8 cellular contexts compared by ENCODE assay signal in genomic region chr3:27666708-27667107, GRCh38. TPM values are rescaled to one million over a fixed set of nuclear protein-coding genes. Genes with fewer than 3 reads are reported as not detected.
DNase-seq lines count a peak whose midpoint lies in the region; ATAC-seq, FAIRE-seq and TF ChIP-seq lines count a peak whose summit lies in the region.

No MANE protein-coding gene starts in this region.

- peak in 1 of 3 donors; percentile 23 for DNase-seq in CD4-positive, CD25-positive, alpha-beta regulatory T cell
- DNase-seq in NCI-H69 (lab: John Stamatoyannopoulos, UW): peak; percentile 52
- peak; percentile 97 for DNase-seq in cerebellar cortex (ENCODE audit: low spot score)
- peak; percentile 80 to 84 for DNase-seq in left lung
- DNase-seq in upper lobe of right lung: peak; percentile 84
- DNase-seq in stomach: no peak
- DNase-seq in GM19239 (ENCODE audit: insufficient read length, low spot score): no peak

- no peak for TF ChIP-seq POLR2A in stomach (IDR thresholded peaks at IDR 0.05)

- H3K36me3 ChIP-seq in CD4-positive, CD25-positive, alpha-beta regulatory T cell (ENCODE audit: control insufficient read depth, insufficient read depth, low read length): no peaks in the 10 kb centered on the region
- H3K36me3 ChIP-seq in left lung: no peaks in the 10 kb centered on the region
- H3K36me3 ChIP-seq in upper lobe of right lung: no peaks in the 10 kb centered on the region
- no peaks in the 10 kb centered on the region for H3K36me3 ChIP-seq in stomach

- no peak for FAIRE-seq in GM19239 (lab: Jason Lieb, UNC)

- H3K4me3 Mint-ChIP-seq in CD4-positive, CD25-positive, alpha-beta regulatory T cell: no peak overlapping the region

- no peak for TF ChIP-seq EP300 in stomach (IDR thresholded peaks at IDR 0.05)

- H3K36me3 Mint-ChIP-seq in CD4-positive, CD25-positive, alpha-beta regulatory T cell: no peaks in the 10 kb centered on the region

- TF ChIP-seq CTCF in left lung (IDR thresholded peaks at IDR 0.05) (no peak), upper lobe of right lung (IDR thresholded peaks at IDR 0.05) (no peak), stomach (IDR thresholded peaks at IDR 0.05) (no peak)

- intact Hi-C loops in left lung (cut with DNase I): no loop called here
- intact Hi-C loops in upper lobe of right lung (cut with DNase I): no loop called here
- intact Hi-C loops in stomach (cut with DNase I; ENCODE audit: low total_unique reads): no loop called here

- H3K27ac Mint-ChIP-seq in CD4-positive, CD25-positive, alpha-beta regulatory T cell: peak overlapping the region in 2 of 3 donors; percentile 53 to 79

- no peak overlapping the region for H3K4me3 ChIP-seq in CD4-positive, CD25-positive, alpha-beta regulatory T cell (ENCODE audit: low read depth, low read length)
- H3K4me3 ChIP-seq in left lung (no peak overlapping the region), upper lobe of right lung (no peak overlapping the region), stomach (no peak overlapping the region)

- no peaks in the 10 kb centered on the region for H3K9me3 ChIP-seq in CD4-positive, CD25-positive, alpha-beta regulatory T cell (ENCODE audit: control insufficient read depth in 2 of 2, low read length in 2 of 2)
- H3K9me3 ChIP-seq in left lung (no peaks in the 10 kb centered on the region), upper lobe of right lung (no peaks in the 10 kb centered on the region), stomach (no peaks in the 10 kb centered on the region)

- no peaks in the 10 kb centered on the region for H3K4me1 ChIP-seq in CD4-positive, CD25-positive, alpha-beta regulatory T cell (ENCODE audit: control insufficient read depth, insufficient read depth, low read length, poor library complexity, severe bottlenecking)
- H3K4me1 ChIP-seq in left lung: peaks cover 0 to 15% of the 10 kb centered on the region in 2 donors
- H3K4me1 ChIP-seq in upper lobe of right lung: no peaks in the 10 kb centered on the region
- H3K4me1 ChIP-seq in stomach: peaks cover 0 to 7% (median 0%) of the 10 kb centered on the region in 4 donors

- H3K27ac ChIP-seq in CD4-positive, CD25-positive, alpha-beta regulatory T cell (ENCODE audit: insufficient read depth, low read length, poor library complexity, severe bottlenecking): no peak overlapping the region
- H3K27ac ChIP-seq in left lung (no peak overlapping the region), upper lobe of right lung (peak overlapping the region; percentile 4), stomach (peak overlapping the region in 1 of 5 donors; percentile 34)

- peaks cover 0 to 2% (median 0%) of the 10 kb centered on the region in 7 donors for H3K9me3 Mint-ChIP-seq in CD4-positive, CD25-positive, alpha-beta regulatory T cell

- no peaks in the 10 kb centered on the region for H3K27me3 ChIP-seq in CD4-positive, CD25-positive, alpha-beta regulatory T cell (ENCODE audit: control insufficient read depth, insufficient read depth, low read length)
- H3K27me3 ChIP-seq in left lung: no peaks in the 10 kb centered on the region
- no peaks in the 10 kb centered on the region for H3K27me3 ChIP-seq in upper lobe of right lung
- H3K27me3 ChIP-seq in stomach: no peaks in the 10 kb centered on the region

- H3K4me1 Mint-ChIP-seq in CD4-positive, CD25-positive, alpha-beta regulatory T cell: peaks cover 0 to 11% (median 8%) of the 10 kb centered on the region in 4 donors

- ATAC-seq in CD4-positive, CD25-positive, alpha-beta regulatory T cell (ENCODE audit: low read depth in 2 of 2): no peak
- ATAC-seq in GM21576 (IDR thresholded peaks at IDR 0.05; ENCODE audit: unreplicated experiment): peak; percentile 36
- ATAC-seq in left lung: peak; percentile 76
- ATAC-seq in upper lobe of right lung: peak; percentile 89

- 23 to 39% (median 33%) methylated on average over 3 of the region's 3 CpGs for WGBS in stomach, 5 donors

- no peaks in the 10 kb centered on the region for H3K27me3 Mint-ChIP-seq in CD4-positive, CD25-positive, alpha-beta regulatory T cell

RNA-seq across cellular contexts. Expression of gene EOMES, which starts 55.4 kb away (rescaled TPM):
- 0.91 TPM for total RNA-seq in CD4-positive, CD25-positive, alpha-beta regulatory T cell
- polyA plus RNA-seq in CD4-positive, CD25-positive, alpha-beta regulatory T cell: 1 to 10 TPM in 1 of 4 donors, under 1 TPM in 3; 0.38 to 1.9 (median 0.73) TPM
- total RNA-seq in left lung (under 1 TPM; 0.26 to 0.94 TPM), upper lobe of right lung (1.2 TPM), stomach (under 1 TPM in 2 of 5 donors, not detected in 3; 0.55 to 0.58 TPM)
- under 1 TPM in 2 of 3 donors, not detected in 1; 0.10 to 0.12 TPM for polyA plus RNA-seq in stomach

Comparison
In these comparisons a context has a peak if more than half of its experiments do, and no peak if none do; other contexts are left out.
1. ATAC-seq: peak in GM21576 (single experiment), left lung (single experiment) and upper lobe of right lung (single experiment); none in CD4-positive, CD25-positive, alpha-beta regulatory T cell (0 of 2).
2. DNase-seq: peak in NCI-H69 (single experiment), cerebellar cortex (single experiment), left lung (2 of 2) and upper lobe of right lung (single experiment); none in stomach (single experiment) and GM19239 (single experiment).